ENCODE assay signal across 1 cellular context in the genomic region with DNA sequence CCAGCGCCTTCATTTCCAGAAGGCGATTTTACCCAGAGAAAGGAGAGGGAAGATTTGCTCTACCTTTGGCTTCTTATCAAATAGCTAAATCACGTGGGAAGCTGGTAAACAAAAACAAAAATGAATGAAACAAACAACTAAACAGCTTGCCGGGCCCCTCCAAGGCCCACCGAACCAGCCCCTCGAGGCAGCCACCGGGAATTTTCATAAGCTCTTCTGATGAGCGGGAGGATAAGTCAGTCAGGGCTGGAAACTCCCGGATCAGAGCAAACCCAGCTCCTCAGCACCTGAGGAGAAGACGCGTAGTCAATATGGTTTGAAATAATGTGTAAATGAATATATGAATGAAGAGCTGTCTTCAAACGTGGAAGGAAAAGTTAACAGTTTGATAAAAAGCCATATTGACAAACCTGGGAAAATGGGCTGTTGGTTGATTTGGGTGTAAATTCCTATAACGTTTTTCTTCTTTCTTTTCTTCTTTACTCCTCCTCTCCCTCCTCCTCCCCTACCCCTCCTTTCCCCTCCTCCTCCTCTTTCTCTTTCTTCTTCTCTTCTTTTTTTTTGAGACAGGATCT.
TF ChIP-seq lines count a peak whose summit lies in the region.

No MANE protein-coding gene starts in this region.

TF ChIP-seq in HepG2, 621 proteins besides CTCF, POLR2A, EP300 and RAD21:
- TF ChIP-seq ZSCAN12 (CRISPR knock-in tag; IDR thresholded peaks at IDR 0.05): no peak
- TF ChIP-seq, protein P1, sequence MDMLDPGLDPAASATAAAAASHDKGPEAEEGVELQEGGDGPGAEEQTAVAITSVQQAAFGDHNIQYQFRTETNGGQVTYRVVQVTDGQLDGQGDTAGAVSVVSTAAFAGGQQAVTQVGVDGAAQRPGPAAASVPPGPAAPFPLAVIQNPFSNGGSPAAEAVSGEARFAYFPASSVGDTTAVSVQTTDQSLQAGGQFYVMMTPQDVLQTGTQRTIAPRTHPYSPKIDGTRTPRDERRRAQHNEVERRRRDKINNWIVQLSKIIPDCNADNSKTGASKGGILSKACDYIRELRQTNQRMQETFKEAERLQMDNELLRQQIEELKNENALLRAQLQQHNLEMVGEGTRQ (IDR thresholded peaks at IDR 0.05; ENCODE audit: low read depth, low read length): no peak
- TF ChIP-seq, protein P1 (CRISPR knock-in tag; IDR thresholded peaks at IDR 0.05; ENCODE audit: borderline replicate concordance): 0 out of 2 replicates have a peak, but pooled peaks have one; percentile 0
- TF ChIP-seq HNRNPK (IDR thresholded peaks at IDR 0.05; ENCODE audit: low read depth, low read length, poor library complexity, severe bottlenecking): peak; percentile 81
- TF ChIP-seq, protein P2, sequence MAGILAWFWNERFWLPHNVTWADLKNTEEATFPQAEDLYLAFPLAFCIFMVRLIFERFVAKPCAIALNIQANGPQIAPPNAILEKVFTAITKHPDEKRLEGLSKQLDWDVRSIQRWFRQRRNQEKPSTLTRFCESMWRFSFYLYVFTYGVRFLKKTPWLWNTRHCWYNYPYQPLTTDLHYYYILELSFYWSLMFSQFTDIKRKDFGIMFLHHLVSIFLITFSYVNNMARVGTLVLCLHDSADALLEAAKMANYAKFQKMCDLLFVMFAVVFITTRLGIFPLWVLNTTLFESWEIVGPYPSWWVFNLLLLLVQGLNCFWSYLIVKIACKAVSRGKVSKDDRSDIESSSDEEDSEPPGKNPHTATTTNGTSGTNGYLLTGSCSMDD (CRISPR knock-in tag; IDR thresholded peaks at IDR 0.05): no peak
- TF ChIP-seq ZBTB49 (CRISPR knock-in tag; IDR thresholded peaks at IDR 0.05; ENCODE audit: borderline replicate concordance): no peak
- TF ChIP-seq, protein P3, sequence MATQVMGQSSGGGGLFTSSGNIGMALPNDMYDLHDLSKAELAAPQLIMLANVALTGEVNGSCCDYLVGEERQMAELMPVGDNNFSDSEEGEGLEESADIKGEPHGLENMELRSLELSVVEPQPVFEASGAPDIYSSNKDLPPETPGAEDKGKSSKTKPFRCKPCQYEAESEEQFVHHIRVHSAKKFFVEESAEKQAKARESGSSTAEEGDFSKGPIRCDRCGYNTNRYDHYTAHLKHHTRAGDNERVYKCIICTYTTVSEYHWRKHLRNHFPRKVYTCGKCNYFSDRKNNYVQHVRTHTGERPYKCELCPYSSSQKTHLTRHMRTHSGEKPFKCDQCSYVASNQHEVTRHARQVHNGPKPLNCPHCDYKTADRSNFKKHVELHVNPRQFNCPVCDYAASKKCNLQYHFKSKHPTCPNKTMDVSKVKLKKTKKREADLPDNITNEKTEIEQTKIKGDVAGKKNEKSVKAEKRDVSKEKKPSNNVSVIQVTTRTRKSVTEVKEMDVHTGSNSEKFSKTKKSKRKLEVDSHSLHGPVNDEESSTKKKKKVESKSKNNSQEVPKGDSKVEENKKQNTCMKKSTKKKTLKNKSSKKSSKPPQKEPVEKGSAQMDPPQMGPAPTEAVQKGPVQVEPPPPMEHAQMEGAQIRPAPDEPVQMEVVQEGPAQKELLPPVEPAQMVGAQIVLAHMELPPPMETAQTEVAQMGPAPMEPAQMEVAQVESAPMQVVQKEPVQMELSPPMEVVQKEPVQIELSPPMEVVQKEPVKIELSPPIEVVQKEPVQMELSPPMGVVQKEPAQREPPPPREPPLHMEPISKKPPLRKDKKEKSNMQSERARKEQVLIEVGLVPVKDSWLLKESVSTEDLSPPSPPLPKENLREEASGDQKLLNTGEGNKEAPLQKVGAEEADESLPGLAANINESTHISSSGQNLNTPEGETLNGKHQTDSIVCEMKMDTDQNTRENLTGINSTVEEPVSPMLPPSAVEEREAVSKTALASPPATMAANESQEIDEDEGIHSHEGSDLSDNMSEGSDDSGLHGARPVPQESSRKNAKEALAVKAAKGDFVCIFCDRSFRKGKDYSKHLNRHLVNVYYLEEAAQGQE (IDR thresholded peaks at IDR 0.05; ENCODE audit: borderline replicate concordance in 1 of 2, low read depth in 1 of 2, low read length in 2 of 2): no peak
- TF ChIP-seq TRIM22 (IDR thresholded peaks at IDR 0.05): no peak
- no peak for TF ChIP-seq HOXA3 (CRISPR knock-in tag; IDR thresholded peaks at IDR 0.05)
- TF ChIP-seq NFRKB (IDR thresholded peaks at IDR 0.05): no peak
- TF ChIP-seq CENPT (CRISPR knock-in tag; IDR thresholded peaks at IDR 0.05; ENCODE audit: low read depth): no peak
- TF ChIP-seq, protein P4, sequence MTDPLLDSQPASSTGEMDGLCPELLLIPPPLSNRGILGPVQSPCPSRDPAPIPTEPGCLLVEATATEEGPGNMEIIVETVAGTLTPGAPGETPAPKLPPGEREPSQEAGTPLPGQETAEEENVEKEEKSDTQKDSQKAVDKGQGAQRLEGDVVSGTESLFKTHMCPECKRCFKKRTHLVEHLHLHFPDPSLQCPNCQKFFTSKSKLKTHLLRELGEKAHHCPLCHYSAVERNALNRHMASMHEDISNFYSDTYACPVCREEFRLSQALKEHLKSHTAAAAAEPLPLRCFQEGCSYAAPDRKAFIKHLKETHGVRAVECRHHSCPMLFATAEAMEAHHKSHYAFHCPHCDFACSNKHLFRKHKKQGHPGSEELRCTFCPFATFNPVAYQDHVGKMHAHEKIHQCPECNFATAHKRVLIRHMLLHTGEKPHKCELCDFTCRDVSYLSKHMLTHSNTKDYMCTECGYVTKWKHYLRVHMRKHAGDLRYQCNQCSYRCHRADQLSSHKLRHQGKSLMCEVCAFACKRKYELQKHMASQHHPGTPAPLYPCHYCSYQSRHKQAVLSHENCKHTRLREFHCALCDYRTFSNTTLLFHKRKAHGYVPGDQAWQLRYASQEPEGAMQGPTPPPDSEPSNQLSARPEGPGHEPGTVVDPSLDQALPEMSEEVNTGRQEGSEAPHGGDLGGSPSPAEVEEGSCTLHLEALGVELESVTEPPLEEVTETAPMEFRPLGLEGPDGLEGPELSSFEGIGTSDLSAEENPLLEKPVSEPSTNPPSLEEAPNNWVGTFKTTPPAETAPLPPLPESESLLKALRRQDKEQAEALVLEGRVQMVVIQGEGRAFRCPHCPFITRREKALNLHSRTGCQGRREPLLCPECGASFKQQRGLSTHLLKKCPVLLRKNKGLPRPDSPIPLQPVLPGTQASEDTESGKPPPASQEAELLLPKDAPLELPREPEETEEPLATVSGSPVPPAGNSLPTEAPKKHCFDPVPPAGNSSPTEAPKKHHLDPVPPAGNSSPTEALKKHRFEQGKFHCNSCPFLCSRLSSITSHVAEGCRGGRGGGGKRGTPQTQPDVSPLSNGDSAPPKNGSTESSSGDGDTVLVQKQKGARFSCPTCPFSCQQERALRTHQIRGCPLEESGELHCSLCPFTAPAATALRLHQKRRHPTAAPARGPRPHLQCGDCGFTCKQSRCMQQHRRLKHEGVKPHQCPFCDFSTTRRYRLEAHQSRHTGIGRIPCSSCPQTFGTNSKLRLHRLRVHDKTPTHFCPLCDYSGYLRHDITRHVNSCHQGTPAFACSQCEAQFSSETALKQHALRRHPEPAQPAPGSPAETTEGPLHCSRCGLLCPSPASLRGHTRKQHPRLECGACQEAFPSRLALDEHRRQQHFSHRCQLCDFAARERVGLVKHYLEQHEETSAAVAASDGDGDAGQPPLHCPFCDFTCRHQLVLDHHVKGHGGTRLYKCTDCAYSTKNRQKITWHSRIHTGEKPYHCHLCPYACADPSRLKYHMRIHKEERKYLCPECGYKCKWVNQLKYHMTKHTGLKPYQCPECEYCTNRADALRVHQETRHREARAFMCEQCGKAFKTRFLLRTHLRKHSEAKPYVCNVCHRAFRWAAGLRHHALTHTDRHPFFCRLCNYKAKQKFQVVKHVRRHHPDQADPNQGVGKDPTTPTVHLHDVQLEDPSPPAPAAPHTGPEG (CRISPR knock-in tag; IDR thresholded peaks at IDR 0.05): no peak
- TF ChIP-seq HOXA7 (CRISPR knock-in tag; IDR thresholded peaks at IDR 0.05): no peak
- no peak for TF ChIP-seq RXRA (CRISPR knock-in tag; IDR thresholded peaks at IDR 0.05)
- TF ChIP-seq, protein P5, sequence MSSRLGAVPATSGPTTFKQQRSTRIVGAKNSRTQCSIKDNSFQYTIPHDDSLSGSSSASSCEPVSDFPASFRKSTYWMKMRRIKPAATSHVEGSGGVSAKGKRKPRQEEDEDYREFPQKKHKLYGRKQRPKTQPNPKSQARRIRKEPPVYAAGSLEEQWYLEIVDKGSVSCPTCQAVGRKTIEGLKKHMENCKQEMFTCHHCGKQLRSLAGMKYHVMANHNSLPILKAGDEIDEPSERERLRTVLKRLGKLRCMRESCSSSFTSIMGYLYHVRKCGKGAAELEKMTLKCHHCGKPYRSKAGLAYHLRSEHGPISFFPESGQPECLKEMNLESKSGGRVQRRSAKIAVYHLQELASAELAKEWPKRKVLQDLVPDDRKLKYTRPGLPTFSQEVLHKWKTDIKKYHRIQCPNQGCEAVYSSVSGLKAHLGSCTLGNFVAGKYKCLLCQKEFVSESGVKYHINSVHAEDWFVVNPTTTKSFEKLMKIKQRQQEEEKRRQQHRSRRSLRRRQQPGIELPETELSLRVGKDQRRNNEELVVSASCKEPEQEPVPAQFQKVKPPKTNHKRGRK (CRISPR knock-in tag; IDR thresholded peaks at IDR 0.05): 0 out of 2 replicates have a peak, but pooled peaks have one; percentile 81
- no peak for TF ChIP-seq LRRFIP1 (CRISPR knock-in tag; conservative IDR thresholded peaks at IDR 0.05)
- TF ChIP-seq, protein P6, sequence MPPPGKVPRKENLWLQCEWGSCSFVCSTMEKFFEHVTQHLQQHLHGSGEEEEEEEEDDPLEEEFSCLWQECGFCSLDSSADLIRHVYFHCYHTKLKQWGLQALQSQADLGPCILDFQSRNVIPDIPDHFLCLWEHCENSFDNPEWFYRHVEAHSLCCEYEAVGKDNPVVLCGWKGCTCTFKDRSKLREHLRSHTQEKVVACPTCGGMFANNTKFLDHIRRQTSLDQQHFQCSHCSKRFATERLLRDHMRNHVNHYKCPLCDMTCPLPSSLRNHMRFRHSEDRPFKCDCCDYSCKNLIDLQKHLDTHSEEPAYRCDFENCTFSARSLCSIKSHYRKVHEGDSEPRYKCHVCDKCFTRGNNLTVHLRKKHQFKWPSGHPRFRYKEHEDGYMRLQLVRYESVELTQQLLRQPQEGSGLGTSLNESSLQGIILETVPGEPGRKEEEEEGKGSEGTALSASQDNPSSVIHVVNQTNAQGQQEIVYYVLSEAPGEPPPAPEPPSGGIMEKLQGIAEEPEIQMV (CRISPR knock-in tag; IDR thresholded peaks at IDR 0.05; ENCODE audit: low read depth): no peak
- TF ChIP-seq FOXP4 (CRISPR knock-in tag; IDR thresholded peaks at IDR 0.05): 0 out of 2 replicates have a peak, but pooled peaks have one; percentile 4
- no peak for TF ChIP-seq ZNF557 (CRISPR knock-in tag; IDR thresholded peaks at IDR 0.05)
- TF ChIP-seq ZNF569 (CRISPR knock-in tag; IDR thresholded peaks at IDR 0.05; ENCODE audit: borderline replicate concordance): 0 out of 2 replicates have a peak, but pooled peaks have one; percentile 13
